In the genomic region with DNA sequence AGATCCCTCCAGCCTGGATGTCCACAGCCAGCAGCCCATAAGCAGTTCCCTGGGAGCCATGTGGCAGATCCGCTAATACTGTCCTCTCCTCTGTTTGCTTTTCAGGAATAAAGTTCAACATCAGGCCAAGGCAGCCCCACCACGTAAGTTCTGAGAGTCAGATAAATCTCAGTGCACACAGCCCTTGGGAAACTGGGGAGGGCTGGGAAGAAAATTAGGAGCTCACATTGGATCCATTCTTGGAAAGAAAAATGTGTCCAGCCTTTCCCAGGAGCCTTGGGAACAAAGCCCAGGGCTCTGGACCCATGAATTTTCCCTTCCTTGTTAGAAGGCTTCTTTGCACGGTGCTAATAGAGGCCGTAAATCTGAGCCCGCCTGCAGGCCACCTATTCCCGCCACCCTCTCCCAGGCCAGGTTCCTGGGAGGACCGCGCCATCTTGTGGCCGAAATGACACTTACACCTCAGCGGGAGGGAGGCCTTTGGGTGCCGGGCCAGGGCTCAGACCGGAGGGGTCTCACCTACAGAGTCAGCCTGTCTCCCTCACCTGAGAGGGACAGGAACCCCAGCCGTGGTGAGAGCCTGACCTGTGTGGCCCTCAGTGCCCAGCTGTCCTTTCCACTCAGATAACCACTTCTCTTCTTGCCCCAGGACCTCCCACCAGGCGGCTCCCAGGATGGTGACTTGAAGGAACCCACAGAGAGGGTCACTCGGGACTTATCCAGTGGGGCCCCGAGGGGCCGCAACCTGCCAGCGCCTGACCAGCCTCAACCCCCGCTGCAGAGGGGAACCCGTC, we compare ENCODE assay signal across 8 cellular contexts. TPM values are rescaled to one million over a fixed set of nuclear protein-coding genes. Genes with fewer than 3 reads are reported as not detected.
DNase-seq lines count a peak whose midpoint lies in the region; ATAC-seq, FAIRE-seq and TF ChIP-seq lines count a peak whose summit lies in the region.

No MANE protein-coding gene starts in this region.

- no peak for TF ChIP-seq POLR2A in ovary (IDR thresholded peaks at IDR 0.05)
- no peak for TF ChIP-seq POLR2A in uterus (IDR thresholded peaks at IDR 0.05)

- FAIRE-seq in frontal cortex (lab: Jason Lieb, UNC): no peak

- H3K27ac ChIP-seq in ovary: no peak overlapping the region
- H3K27ac ChIP-seq in uterus: no peak overlapping the region

- H3K4me3 ChIP-seq in MG63 (no peak overlapping the region), ovary (no peak overlapping the region), uterus (no peak overlapping the region)

- H3K4me1 ChIP-seq in ovary (ENCODE audit: insufficient read depth) (no peaks in the 10 kb centered on the region), uterus (no peaks in the 10 kb centered on the region)

- no peaks in the 10 kb centered on the region for H3K9me3 ChIP-seq in MG63
- H3K9me3 ChIP-seq in ovary: no peaks in the 10 kb centered on the region
- H3K9me3 ChIP-seq in uterus: no peaks in the 10 kb centered on the region

- peak; percentile 46 for DNase-seq in MG63
- peak; percentile 69 for DNase-seq in SHP77 (lab: John Stamatoyannopoulos, UW)
- peak; percentile 89 for DNase-seq in activated effector memory CD4-positive, alpha-beta T cell treated with anti-CD3 and anti-CD28 coated beads, Interleukin-2, amount 50 U/mL, for 16 hours
- DNase-seq in frontal cortex (ENCODE audit: low spot score in 2 of 2): peak; percentile 73 to 83
- peak; percentile 63 to 81 (median 78) for DNase-seq in ovary
- DNase-seq in uterus: peak; percentile 29 to 47

- WGBS in ovary, 3 donors: 14 to 32% (median 29%) methylated on average over 11 to 20 of the region's 20 CpGs

- peaks cover 26% of the 10 kb centered on the region for H3K27me3 ChIP-seq in MG63
- no peaks in the 10 kb centered on the region for H3K27me3 ChIP-seq in ovary
- no peaks in the 10 kb centered on the region for H3K27me3 ChIP-seq in uterus

- intact Hi-C loops in ovary (cut with DNase I) (loop anchor here (5.0 to 10.0 kb wide), 9 partner anchors 326 to 534 kb away; no protein-coding TSS in a partner anchor), uterus (cut with DNase I; ENCODE audit: low total_unique reads) (loop anchor here (10.0 kb wide), 1 partner anchor 357 kb away; no protein-coding TSS in a partner anchor)

- H3K36me3 ChIP-seq in MG63 (no peaks in the 10 kb centered on the region), ovary (no peaks in the 10 kb centered on the region), uterus (no peaks in the 10 kb centered on the region)

- no peak for TF ChIP-seq EP300 in ovary (IDR thresholded peaks at IDR 0.05)

- ATAC-seq in GM18858 (IDR thresholded peaks at IDR 0.05; ENCODE audit: unreplicated experiment): no peak

- TF ChIP-seq CTCF in GM12874 (IDR thresholded peaks at IDR 0.05; ENCODE audit: insufficient read depth, low read depth, low read length) (peak; percentile 77), ovary (IDR thresholded peaks at IDR 0.05) (peak; percentile 53 to 74 (median 60)), uterus (IDR thresholded peaks at IDR 0.05) (peak; percentile 53 to 81 (median 69))

RNA-seq across cellular contexts. Expression of gene KCTD15, which starts 25.2 kb away (rescaled TPM):
- 72.5 and 81.7 TPM in 2 replicates for total RNA-seq in MG63 (2014; rRNA removed; shearing (Covaris generic); ENCODE audit: low replicate concordance)
- 69.7 TPM for total RNA-seq in frontal cortex
- total RNA-seq in ovary: 10 to 100 TPM; 23.7 to 45.7 (median 33.4) TPM
- 10 to 100 TPM; 12.6 to 29.0 TPM for polyA plus RNA-seq in ovary
- total RNA-seq in uterus: 100 to 1,000 TPM in 1 of 4 donors, 10 to 100 TPM in 3; 23.8 to 149 (median 51.8) TPM

Comparison
In these comparisons a context has a peak if more than half of its experiments do, and no peak if none do; other contexts are left out.
1. DNase-seq: peak in every context shown above with its lines; median percentile 89 in activated effector memory CD4-positive, alpha-beta T cell treated with anti-CD3 and anti-CD28 coated beads, Interleukin-2, amount 50 U/mL, for 16 hours; 78 in frontal cortex; 78 in ovary; 69 in SHP77; 46 in MG63; 38 in uterus.